8 cellular contexts compared by ENCODE assay signal in genomic region chr3:113531826-113532697, GRCh38. TPM values are rescaled to one million over a fixed set of nuclear protein-coding genes. Genes with fewer than 3 reads are reported as not detected.
DNase-seq lines count a peak whose midpoint lies in the region; ATAC-seq and TF ChIP-seq lines count a peak whose summit lies in the region.

Gene SIDT1, plus strand, starts transcription at chr3:113532555. Its CDS starts 467 bp downstream, at chr3:113533022.

- no peaks in the 10 kb centered on the region for H4K20me1 ChIP-seq in hepatocyte (ENCODE audit: insufficient read depth, poor library complexity, severe bottlenecking)

- peak within 1 kb of the TSS; percentile 93 for H3K27ac ChIP-seq in CD8-positive, alpha-beta memory T cell (ENCODE audit: low read depth, low read length)
- H3K27ac ChIP-seq in SJCRH30, result no peak within 1 kb of the TSS
- H3K27ac ChIP-seq in hepatocyte, result no peak within 1 kb of the TSS

- H3K27ac Mint-ChIP-seq in CD8-positive, alpha-beta memory T cell, result peak within 1 kb of the TSS; percentile 97 to 100 (median 100)
- H3K27ac Mint-ChIP-seq in activated naive CD4-positive, alpha-beta T cell treated with anti-CD3 and anti-CD28 coated beads, Interleukin-2, amount 50 U/mL, for 72 hours, result peak within 1 kb of the TSS; percentile 96 to 99

- H3K9me3 ChIP-seq in CD8-positive, alpha-beta memory T cell (ENCODE audit: low read length), result no peaks in the 10 kb centered on the region
- H3K9me3 ChIP-seq in SJCRH30 (replicated peaks), result no peaks in the 10 kb centered on the region; the same call in 1 of the 2 replicates
- H3K9me3 ChIP-seq in hepatocyte (ENCODE audit: low read depth), result no peaks in the 10 kb centered on the region
- H3K9me3 ChIP-seq in skeletal muscle satellite cell (replicated peaks; ENCODE audit: low read length), result no peaks in the 10 kb centered on the region

- H3K4me3 Mint-ChIP-seq in CD8-positive, alpha-beta memory T cell, result peak within 1 kb of the TSS; percentile 96 to 100 (median 99)

- TF ChIP-seq CTCF in hepatocyte (IDR thresholded peaks at IDR 0.05; ENCODE audit: poor library complexity), result peak; percentile 8

- ATAC-seq in GM19438 (IDR thresholded peaks at IDR 0.05; ENCODE audit: low read depth, unreplicated experiment) (peak; percentile 75), HG03558 (IDR thresholded peaks at IDR 0.05; ENCODE audit: extremely low read depth, unreplicated experiment) (peak; percentile 46)
- ATAC-seq in activated naive CD4-positive, alpha-beta T cell treated with anti-CD3 and anti-CD28 coated beads, Interleukin-2, amount 50 U/mL, for 72 hours, result peak; percentile 73 to 83

- DNase-seq in CD8-positive, alpha-beta memory T cell, result peak; percentile 52 to 83 (median 76)
- DNase-seq in SJCRH30 (no peak), hepatocyte (ENCODE audit: low spot score) (peak; percentile 56), HPDE6-E6E7 (ENCODE audit: extremely low spot score) (no peak)
- DNase-seq in activated naive CD4-positive, alpha-beta T cell treated with anti-CD3 and anti-CD28 coated beads, Interleukin-2, amount 50 U/mL, for 72 hours (ENCODE audit: low spot score in 2 of 2), result peak; percentile 59 to 66

- CTCF ChIA-PET in CD8-positive, alpha-beta memory T cell (lab: Charles Lee), result interaction anchor here (1.0 kb wide), 1 partner anchor 17 kb away, joined by 3 read pairs; the partner anchor contains the start of gene SPICE1

- peaks cover 49 to 53% (median 49%) of the 10 kb centered on the region in 3 donors for H3K4me1 Mint-ChIP-seq in CD8-positive, alpha-beta memory T cell

- POLR2A ChIA-PET in CD8-positive, alpha-beta memory T cell (lab: Charles Lee), result interaction anchor here (3.1 to 3.9 kb wide), 2 partner anchors 17 kb away, joined by 13 to 25 read pairs; partner anchors contain the start of gene SPICE1

- peak within 1 kb of the TSS; percentile 96 for H3K4me2 ChIP-seq in hepatocyte
- peak within 1 kb of the TSS; percentile 85 for H3K4me2 ChIP-seq in skeletal muscle satellite cell (ENCODE audit: low read length)

- H3K4me3 ChIP-seq in CD8-positive, alpha-beta memory T cell (ENCODE audit: low read length), result peak within 1 kb of the TSS; percentile 94
- H3K4me3 ChIP-seq in SJCRH30, result peak within 1 kb of the TSS; percentile 52
- H3K4me3 ChIP-seq in hepatocyte, result peak within 1 kb of the TSS; percentile 34
- peak within 1 kb of the TSS; percentile 55 for H3K4me3 ChIP-seq in skeletal muscle satellite cell (ENCODE audit: low read length)

- H3K36me3 ChIP-seq in CD8-positive, alpha-beta memory T cell (ENCODE audit: insufficient read depth, low read length), result no peaks in the 10 kb centered on the region
- no peaks in the 10 kb centered on the region for H3K36me3 ChIP-seq in SJCRH30
- H3K36me3 ChIP-seq in hepatocyte (replicated peaks; ENCODE audit: insufficient read depth, low read depth), result no peaks in the 10 kb centered on the region
- no peaks in the 10 kb centered on the region for H3K36me3 ChIP-seq in skeletal muscle satellite cell (ENCODE audit: insufficient read depth, low read length)

- no peak within 1 kb of the TSS for H3K9ac ChIP-seq in skeletal muscle satellite cell (ENCODE audit: low read depth, low read length)

- H2AFZ ChIP-seq in hepatocyte, result peak within 1 kb of the TSS; percentile 65

- H3K27me3 ChIP-seq in CD8-positive, alpha-beta memory T cell (ENCODE audit: insufficient read depth, low read length, poor library complexity, severe bottlenecking), result no peaks in the 10 kb centered on the region
- H3K27me3 ChIP-seq in SJCRH30 (peaks cover 19% of the 10 kb centered on the region; the same call in 1 of the 2 replicates), hepatocyte (peaks cover 83% of the 10 kb centered on the region), skeletal muscle satellite cell (ENCODE audit: control insufficient read depth, insufficient read depth, low read length) (peaks cover 88% of the 10 kb centered on the region)

- no peaks in the 10 kb centered on the region for H3K9me2 ChIP-seq in hepatocyte (replicated peaks; ENCODE audit: insufficient read depth)

- H3K9me3 Mint-ChIP-seq in CD8-positive, alpha-beta memory T cell, result no peaks in the 10 kb centered on the region
- no peaks in the 10 kb centered on the region for H3K9me3 Mint-ChIP-seq in activated naive CD4-positive, alpha-beta T cell treated with anti-CD3 and anti-CD28 coated beads, Interleukin-2, amount 50 U/mL, for 72 hours

- H3K36me3 Mint-ChIP-seq in CD8-positive, alpha-beta memory T cell, result peaks cover 0 to 33% (median 8%) of the 10 kb centered on the region in 3 donors
- peaks cover 18 to 24% of the 10 kb centered on the region in 2 donors for H3K36me3 Mint-ChIP-seq in activated naive CD4-positive, alpha-beta T cell treated with anti-CD3 and anti-CD28 coated beads, Interleukin-2, amount 50 U/mL, for 72 hours

- no peaks in the 10 kb centered on the region for H3K27me3 Mint-ChIP-seq in CD8-positive, alpha-beta memory T cell

- H3K79me2 ChIP-seq in hepatocyte, result no peaks in the 10 kb centered on the region

- peaks cover 42% of the 10 kb centered on the region for H3K4me1 ChIP-seq in CD8-positive, alpha-beta memory T cell (ENCODE audit: insufficient read depth, low read length)
- H3K4me1 ChIP-seq in SJCRH30, result peaks cover 7% of the 10 kb centered on the region
- no peaks in the 10 kb centered on the region for H3K4me1 ChIP-seq in hepatocyte (ENCODE audit: insufficient read depth)
- peaks cover 12% of the 10 kb centered on the region for H3K4me1 ChIP-seq in skeletal muscle satellite cell (ENCODE audit: control insufficient read depth, insufficient read depth, low read length)

- 9% methylated on average over 18 of the region's 18 CpGs for WGBS in hepatocyte (ENCODE audit: low lambda C conversion rate, missing lambda C conversion rate)

RNA-seq across cellular contexts. Expression of gene SIDT1, which starts in this region (rescaled TPM):
- total RNA-seq in CD8-positive, alpha-beta memory T cell, result 10 to 100 TPM; 14.8 to 16.6 TPM
- 23.9 TPM for polyA plus RNA-seq in CD8-positive, alpha-beta memory T cell
- total RNA-seq in SJCRH30 (2014; rRNA removed; shearing (Covaris generic)), result 0.20 and 0.42 TPM in 2 replicates
- 10 to 100 TPM; 12.1 to 44.7 TPM for total RNA-seq in activated naive CD4-positive, alpha-beta T cell treated with anti-CD3 and anti-CD28 coated beads, Interleukin-2, amount 50 U/mL, for 72 hours
- total RNA-seq in hepatocyte, result 0.90 and 4.9 TPM in 2 replicates
- 0.18 and 1.9 TPM in 2 replicates for polyA plus RNA-seq in hepatocyte
- total RNA-seq in skeletal muscle satellite cell (2012; rRNA removed), result not detected in 2 replicates

Comparison
In these comparisons a context has a peak if more than half of its experiments do, and no peak if none do; other contexts are left out.
1. DNase-seq: peak in CD8-positive, alpha-beta memory T cell (5 of 5), activated naive CD4-positive, alpha-beta T cell treated with anti-CD3 and anti-CD28 coated beads, Interleukin-2, amount 50 U/mL, for 72 hours (2 of 2) and hepatocyte (single experiment); none in SJCRH30 (0 of 2) and HPDE6-E6E7 (single experiment).
2. H3K4me3 ChIP-seq: peak in every context shown above with its lines; median percentile 94 in CD8-positive, alpha-beta memory T cell; 55 in skeletal muscle satellite cell; 52 in SJCRH30; 34 in hepatocyte.
3. Peak in every context shown above with its lines, with median percentiles within 50 percentile points of each other: ATAC-seq.